Comparison of ENCODE assay signal across 1 cellular context in the genomic region with DNA sequence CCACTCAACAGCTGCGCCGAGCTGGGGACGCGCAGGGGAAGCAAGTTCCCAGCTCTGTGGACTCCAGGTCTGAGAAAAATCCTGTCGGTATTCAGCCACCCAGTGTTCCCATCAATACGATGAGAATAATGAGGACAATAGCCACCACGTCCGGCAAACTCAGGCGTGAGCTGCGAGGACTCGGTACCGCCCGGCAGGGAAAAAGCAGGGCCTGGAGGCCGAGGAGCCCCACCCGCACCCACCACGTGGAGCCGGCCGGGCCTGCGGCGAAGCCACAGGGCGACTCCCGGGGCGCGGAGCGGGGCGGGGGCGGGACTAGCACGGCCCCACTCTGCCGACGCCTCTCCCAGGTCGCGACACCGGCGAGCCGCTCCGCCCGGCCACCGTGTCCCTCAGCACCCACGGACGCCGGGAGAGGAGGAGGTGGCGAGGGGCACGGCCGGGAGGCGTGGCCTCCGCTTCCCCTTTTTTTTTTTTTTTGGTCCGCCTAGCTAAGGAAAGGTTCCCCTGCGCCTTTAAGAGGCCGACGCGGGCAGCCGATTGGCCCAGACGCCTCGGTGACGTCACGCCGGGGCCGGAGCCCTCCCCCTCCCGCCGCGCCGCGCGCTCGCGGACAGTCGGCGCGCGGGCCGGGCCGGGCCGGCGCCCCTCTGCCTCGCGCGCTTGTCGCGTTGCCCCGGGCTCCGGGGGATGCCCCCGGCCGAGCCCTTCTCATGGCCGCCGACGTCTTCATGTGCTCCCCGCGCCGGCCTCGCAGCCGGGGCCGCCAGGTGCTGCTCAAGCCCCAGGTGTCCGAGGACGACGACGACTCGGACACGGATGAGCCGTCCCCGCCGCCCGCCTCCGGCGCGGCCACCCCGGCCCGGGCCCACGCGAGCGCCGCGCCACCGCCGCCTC.
TF ChIP-seq lines count a peak whose summit lies in the region.

A gene with protein sequence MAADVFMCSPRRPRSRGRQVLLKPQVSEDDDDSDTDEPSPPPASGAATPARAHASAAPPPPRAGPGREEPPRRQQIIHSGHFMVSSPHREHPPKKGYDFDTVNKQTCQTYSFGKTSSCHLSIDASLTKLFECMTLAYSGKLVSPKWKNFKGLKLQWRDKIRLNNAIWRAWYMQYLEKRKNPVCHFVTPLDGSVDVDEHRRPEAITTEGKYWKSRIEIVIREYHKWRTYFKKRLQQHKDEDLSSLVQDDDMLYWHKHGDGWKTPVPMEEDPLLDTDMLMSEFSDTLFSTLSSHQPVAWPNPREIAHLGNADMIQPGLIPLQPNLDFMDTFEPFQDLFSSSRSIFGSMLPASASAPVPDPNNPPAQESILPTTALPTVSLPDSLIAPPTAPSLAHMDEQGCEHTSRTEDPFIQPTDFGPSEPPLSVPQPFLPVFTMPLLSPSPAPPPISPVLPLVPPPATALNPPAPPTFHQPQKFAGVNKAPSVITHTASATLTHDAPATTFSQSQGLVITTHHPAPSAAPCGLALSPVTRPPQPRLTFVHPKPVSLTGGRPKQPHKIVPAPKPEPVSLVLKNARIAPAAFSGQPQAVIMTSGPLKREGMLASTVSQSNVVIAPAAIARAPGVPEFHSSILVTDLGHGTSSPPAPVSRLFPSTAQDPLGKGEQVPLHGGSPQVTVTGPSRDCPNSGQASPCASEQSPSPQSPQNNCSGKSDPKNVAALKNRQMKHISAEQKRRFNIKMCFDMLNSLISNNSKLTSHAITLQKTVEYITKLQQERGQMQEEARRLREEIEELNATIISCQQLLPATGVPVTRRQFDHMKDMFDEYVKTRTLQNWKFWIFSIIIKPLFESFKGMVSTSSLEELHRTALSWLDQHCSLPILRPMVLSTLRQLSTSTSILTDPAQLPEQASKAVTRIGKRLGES (plus strand): TSS at position 616 of the 897 bp plus-strand sequence. CDS start 98 bp downstream, at position 714.

TF ChIP-seq in H1, 55 proteins besides CTCF, POLR2A, EP300 and RAD21 (continued from another document):
- TF ChIP-seq, protein P1, sequence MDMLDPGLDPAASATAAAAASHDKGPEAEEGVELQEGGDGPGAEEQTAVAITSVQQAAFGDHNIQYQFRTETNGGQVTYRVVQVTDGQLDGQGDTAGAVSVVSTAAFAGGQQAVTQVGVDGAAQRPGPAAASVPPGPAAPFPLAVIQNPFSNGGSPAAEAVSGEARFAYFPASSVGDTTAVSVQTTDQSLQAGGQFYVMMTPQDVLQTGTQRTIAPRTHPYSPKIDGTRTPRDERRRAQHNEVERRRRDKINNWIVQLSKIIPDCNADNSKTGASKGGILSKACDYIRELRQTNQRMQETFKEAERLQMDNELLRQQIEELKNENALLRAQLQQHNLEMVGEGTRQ (IDR thresholded peaks at IDR 0.05; ENCODE audit: low read length) = 0 out of 2 replicates have a peak, but pooled peaks have one; percentile 12
- TF ChIP-seq RBBP5 (IDR thresholded peaks at IDR 0.05; ENCODE audit: borderline replicate concordance, low read depth, low read length) (peak; percentile 63; the same call in 1 of the 2 replicates), TBP (IDR thresholded peaks at IDR 0.05; ENCODE audit: low read depth, low read length) (no peak), TAF7 (optimal IDR thresholded peaks at IDR 0.05; ENCODE audit: borderline replicate concordance, low read depth, low read length) (no peak), CREB1 (IDR thresholded peaks at IDR 0.05) (peak; percentile 82), POLR2AphosphoS5 (IDR thresholded peaks at IDR 0.05; ENCODE audit: low read depth, low read length) (0 out of 2 replicates have a peak, but pooled peaks have one; percentile 9), KDM4A (IDR thresholded peaks at IDR 0.05; ENCODE audit: low read depth, low read length, severe bottlenecking) (peak; percentile 94), HDAC2 (IDR thresholded peaks at IDR 0.05; ENCODE audit: borderline replicate concordance in 1 of 2, low read depth in 2 of 2, low read length in 2 of 2) (0 out of 4 replicates have a peak, but pooled peaks of 1 of the 2 experiments have one; percentile 79), ASH2L (IDR thresholded peaks at IDR 0.05; ENCODE audit: low read length) (peak; percentile 42), RXRA (IDR thresholded peaks at IDR 0.05; ENCODE audit: insufficient read depth, low read depth, low read length) (no peak), BACH1 (IDR thresholded peaks at IDR 0.05; ENCODE audit: low read length) (peak; percentile 21), SIX5 (IDR thresholded peaks at IDR 0.05; ENCODE audit: low read depth, low read length) (no peak), BRCA1 (IDR thresholded peaks at IDR 0.05; ENCODE audit: low read depth, low read length) (no peak), JUND (IDR thresholded peaks at IDR 0.05; ENCODE audit: low read length) (no peak; the same call in 1 of the 2 replicates), TAF1 (IDR thresholded peaks at IDR 0.05; ENCODE audit: low read depth, low read length) (peak; percentile 55; the same call in 1 of the 2 replicates), SP4 (IDR thresholded peaks at IDR 0.05; ENCODE audit: low read length) (no peak), MAFK (IDR thresholded peaks at IDR 0.05; ENCODE audit: low read depth, low read length) (no peak), RFX5 (IDR thresholded peaks at IDR 0.05; ENCODE audit: borderline replicate concordance, low read depth, low read length) (no peak), TEAD4 (IDR thresholded peaks at IDR 0.05; ENCODE audit: low read depth, low read length) (no peak), SUZ12 (IDR thresholded peaks at IDR 0.05; ENCODE audit: low read length) (no peak; the same call in 1 of the 2 replicates), CHD2 (IDR thresholded peaks at IDR 0.05; ENCODE audit: low read length) (no peak), CEBPB (IDR thresholded peaks at IDR 0.05; ENCODE audit: low read depth, low read length) (no peak)
- TF ChIP-seq, protein P2, sequence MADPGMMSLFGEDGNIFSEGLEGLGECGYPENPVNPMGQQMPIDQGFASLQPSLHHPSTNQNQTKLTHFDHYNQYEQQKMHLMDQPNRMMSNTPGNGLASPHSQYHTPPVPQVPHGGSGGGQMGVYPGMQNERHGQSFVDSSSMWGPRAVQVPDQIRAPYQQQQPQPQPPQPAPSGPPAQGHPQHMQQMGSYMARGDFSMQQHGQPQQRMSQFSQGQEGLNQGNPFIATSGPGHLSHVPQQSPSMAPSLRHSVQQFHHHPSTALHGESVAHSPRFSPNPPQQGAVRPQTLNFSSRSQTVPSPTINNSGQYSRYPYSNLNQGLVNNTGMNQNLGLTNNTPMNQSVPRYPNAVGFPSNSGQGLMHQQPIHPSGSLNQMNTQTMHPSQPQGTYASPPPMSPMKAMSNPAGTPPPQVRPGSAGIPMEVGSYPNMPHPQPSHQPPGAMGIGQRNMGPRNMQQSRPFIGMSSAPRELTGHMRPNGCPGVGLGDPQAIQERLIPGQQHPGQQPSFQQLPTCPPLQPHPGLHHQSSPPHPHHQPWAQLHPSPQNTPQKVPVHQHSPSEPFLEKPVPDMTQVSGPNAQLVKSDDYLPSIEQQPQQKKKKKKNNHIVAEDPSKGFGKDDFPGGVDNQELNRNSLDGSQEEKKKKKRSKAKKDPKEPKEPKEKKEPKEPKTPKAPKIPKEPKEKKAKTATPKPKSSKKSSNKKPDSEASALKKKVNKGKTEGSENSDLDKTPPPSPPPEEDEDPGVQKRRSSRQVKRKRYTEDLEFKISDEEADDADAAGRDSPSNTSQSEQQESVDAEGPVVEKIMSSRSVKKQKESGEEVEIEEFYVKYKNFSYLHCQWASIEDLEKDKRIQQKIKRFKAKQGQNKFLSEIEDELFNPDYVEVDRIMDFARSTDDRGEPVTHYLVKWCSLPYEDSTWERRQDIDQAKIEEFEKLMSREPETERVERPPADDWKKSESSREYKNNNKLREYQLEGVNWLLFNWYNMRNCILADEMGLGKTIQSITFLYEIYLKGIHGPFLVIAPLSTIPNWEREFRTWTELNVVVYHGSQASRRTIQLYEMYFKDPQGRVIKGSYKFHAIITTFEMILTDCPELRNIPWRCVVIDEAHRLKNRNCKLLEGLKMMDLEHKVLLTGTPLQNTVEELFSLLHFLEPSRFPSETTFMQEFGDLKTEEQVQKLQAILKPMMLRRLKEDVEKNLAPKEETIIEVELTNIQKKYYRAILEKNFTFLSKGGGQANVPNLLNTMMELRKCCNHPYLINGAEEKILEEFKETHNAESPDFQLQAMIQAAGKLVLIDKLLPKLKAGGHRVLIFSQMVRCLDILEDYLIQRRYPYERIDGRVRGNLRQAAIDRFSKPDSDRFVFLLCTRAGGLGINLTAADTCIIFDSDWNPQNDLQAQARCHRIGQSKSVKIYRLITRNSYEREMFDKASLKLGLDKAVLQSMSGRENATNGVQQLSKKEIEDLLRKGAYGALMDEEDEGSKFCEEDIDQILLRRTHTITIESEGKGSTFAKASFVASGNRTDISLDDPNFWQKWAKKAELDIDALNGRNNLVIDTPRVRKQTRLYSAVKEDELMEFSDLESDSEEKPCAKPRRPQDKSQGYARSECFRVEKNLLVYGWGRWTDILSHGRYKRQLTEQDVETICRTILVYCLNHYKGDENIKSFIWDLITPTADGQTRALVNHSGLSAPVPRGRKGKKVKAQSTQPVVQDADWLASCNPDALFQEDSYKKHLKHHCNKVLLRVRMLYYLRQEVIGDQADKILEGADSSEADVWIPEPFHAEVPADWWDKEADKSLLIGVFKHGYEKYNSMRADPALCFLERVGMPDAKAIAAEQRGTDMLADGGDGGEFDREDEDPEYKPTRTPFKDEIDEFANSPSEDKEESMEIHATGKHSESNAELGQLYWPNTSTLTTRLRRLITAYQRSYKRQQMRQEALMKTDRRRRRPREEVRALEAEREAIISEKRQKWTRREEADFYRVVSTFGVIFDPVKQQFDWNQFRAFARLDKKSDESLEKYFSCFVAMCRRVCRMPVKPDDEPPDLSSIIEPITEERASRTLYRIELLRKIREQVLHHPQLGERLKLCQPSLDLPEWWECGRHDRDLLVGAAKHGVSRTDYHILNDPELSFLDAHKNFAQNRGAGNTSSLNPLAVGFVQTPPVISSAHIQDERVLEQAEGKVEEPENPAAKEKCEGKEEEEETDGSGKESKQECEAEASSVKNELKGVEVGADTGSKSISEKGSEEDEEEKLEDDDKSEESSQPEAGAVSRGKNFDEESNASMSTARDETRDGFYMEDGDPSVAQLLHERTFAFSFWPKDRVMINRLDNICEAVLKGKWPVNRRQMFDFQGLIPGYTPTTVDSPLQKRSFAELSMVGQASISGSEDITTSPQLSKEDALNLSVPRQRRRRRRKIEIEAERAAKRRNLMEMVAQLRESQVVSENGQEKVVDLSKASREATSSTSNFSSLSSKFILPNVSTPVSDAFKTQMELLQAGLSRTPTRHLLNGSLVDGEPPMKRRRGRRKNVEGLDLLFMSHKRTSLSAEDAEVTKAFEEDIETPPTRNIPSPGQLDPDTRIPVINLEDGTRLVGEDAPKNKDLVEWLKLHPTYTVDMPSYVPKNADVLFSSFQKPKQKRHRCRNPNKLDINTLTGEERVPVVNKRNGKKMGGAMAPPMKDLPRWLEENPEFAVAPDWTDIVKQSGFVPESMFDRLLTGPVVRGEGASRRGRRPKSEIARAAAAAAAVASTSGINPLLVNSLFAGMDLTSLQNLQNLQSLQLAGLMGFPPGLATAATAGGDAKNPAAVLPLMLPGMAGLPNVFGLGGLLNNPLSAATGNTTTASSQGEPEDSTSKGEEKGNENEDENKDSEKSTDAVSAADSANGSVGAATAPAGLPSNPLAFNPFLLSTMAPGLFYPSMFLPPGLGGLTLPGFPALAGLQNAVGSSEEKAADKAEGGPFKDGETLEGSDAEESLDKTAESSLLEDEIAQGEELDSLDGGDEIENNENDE (IDR thresholded peaks at IDR 0.05; ENCODE audit: insufficient replicate concordance, low read length) = no peak
- TF ChIP-seq, protein P3, sequence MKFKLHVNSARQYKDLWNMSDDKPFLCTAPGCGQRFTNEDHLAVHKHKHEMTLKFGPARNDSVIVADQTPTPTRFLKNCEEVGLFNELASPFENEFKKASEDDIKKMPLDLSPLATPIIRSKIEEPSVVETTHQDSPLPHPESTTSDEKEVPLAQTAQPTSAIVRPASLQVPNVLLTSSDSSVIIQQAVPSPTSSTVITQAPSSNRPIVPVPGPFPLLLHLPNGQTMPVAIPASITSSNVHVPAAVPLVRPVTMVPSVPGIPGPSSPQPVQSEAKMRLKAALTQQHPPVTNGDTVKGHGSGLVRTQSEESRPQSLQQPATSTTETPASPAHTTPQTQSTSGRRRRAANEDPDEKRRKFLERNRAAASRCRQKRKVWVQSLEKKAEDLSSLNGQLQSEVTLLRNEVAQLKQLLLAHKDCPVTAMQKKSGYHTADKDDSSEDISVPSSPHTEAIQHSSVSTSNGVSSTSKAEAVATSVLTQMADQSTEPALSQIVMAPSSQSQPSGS (IDR thresholded peaks at IDR 0.05; ENCODE audit: low read length) = 0 out of 2 replicates have a peak, but pooled peaks have one; percentile 1
- TF ChIP-seq, protein P4, sequence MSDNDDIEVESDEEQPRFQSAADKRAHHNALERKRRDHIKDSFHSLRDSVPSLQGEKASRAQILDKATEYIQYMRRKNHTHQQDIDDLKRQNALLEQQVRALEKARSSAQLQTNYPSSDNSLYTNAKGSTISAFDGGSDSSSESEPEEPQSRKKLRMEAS (IDR thresholded peaks at IDR 0.05) = peak; percentile 93
- TF ChIP-seq, protein P5, sequence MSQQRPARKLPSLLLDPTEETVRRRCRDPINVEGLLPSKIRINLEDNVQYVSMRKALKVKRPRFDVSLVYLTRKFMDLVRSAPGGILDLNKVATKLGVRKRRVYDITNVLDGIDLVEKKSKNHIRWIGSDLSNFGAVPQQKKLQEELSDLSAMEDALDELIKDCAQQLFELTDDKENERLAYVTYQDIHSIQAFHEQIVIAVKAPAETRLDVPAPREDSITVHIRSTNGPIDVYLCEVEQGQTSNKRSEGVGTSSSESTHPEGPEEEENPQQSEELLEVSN (IDR thresholded peaks at IDR 0.05) = peak; percentile 75
